8 cellular contexts compared by ENCODE assay signal in genomic region chr18:42053188-42053781, GRCh38.
DNase-seq lines count a peak whose midpoint lies in the region; ATAC-seq and TF ChIP-seq lines count a peak whose summit lies in the region.

No MANE protein-coding gene starts in this region.

- peaks cover 0 to 45% of the 10 kb centered on the region in 2 donors for H3K36me3 ChIP-seq in gastroesophageal sphincter
- H3K36me3 ChIP-seq in psoas muscle (ENCODE audit: insufficient read depth in 1 of 2, low read depth in 1 of 2): peaks cover 0 to 39% of the 10 kb centered on the region in 2 donors

- no peak for TF ChIP-seq POLR2A in gastroesophageal sphincter (IDR thresholded peaks at IDR 0.05)

- H3K27ac ChIP-seq in gastroesophageal sphincter (no peak overlapping the region), psoas muscle (no peak overlapping the region)

- ATAC-seq in GM21390 (IDR thresholded peaks at IDR 0.05; ENCODE audit: unreplicated experiment) (peak; percentile 93), gastroesophageal sphincter (no peak), psoas muscle (peak in 2 of 4 donors; percentile 63 to 71)

- H3K27me3 ChIP-seq in gastroesophageal sphincter (no peaks in the 10 kb centered on the region), psoas muscle (ENCODE audit: insufficient read depth in 3 of 3, low read length in 2 of 3) (no peaks in the 10 kb centered on the region)

- no peak for TF ChIP-seq EP300 in gastroesophageal sphincter (IDR thresholded peaks at IDR 0.05)

- WGBS in gastroesophageal sphincter (ENCODE audit: low coverage in 1 of 2), 2 donors: 18 to 30% methylated on average over 5 of the region's 5 CpGs
- 16 to 34% (median 24%) methylated on average over 5 of the region's 5 CpGs for WGBS in psoas muscle, 3 donors

- H3K9me3 ChIP-seq in gastroesophageal sphincter (no peaks in the 10 kb centered on the region), psoas muscle (no peaks in the 10 kb centered on the region)

- no peak overlapping the region for H3K4me3 ChIP-seq in gastroesophageal sphincter
- no peak overlapping the region for H3K4me3 ChIP-seq in psoas muscle

- DNase-seq in DMS 273 treated with DMSO at 0.1 percent for 48 hours (lab: John Stamatoyannopoulos, UW) (peak; percentile 19), HUDEP-2 (lab: John Stamatoyannopoulos, UW; ENCODE audit: unreplicated experiment in 76 of 76) (peak in 57 of 76 experiments; percentile 0 to 76 (median 33)), SHP77 (lab: John Stamatoyannopoulos, UW) (peak; percentile 18 to 38), psoas muscle (peak; percentile 12 to 52), GM19240 (ENCODE audit: insufficient read length, low spot score) (no peak)
- peak; percentile 19 for DNase-seq in activated gamma-delta T cell treated with anti-CD3 and anti-CD28 coated beads, Interleukin-2, amount 50 U/mL, for 16 hours (ENCODE audit: low read depth)

- TF ChIP-seq CTCF in gastroesophageal sphincter (IDR thresholded peaks at IDR 0.05) (peak; percentile 51 to 73 (median 69)), psoas muscle (IDR thresholded peaks at IDR 0.05) (peak; percentile 70)

- intact Hi-C loops in psoas muscle (cut with DNase I): no loop called here

- no peaks in the 10 kb centered on the region for H3K4me1 ChIP-seq in gastroesophageal sphincter
- H3K4me1 ChIP-seq in psoas muscle: no peaks in the 10 kb centered on the region
